Comparison of ENCODE assay signal across 18 cellular contexts in genomic region chr7:36107926-36108631, GRCh38.
"Had no signal": no experiment of that assay in that cellular context is flagged by ENCODE, and none has a peak within 500 bp of the region (broad histone marks: within the 10 kb centered on the region; RNA-seq: fewer than 3 reads in every experiment).

No MANE protein-coding gene starts in this region.

- H3K27ac ChIP-seq: ascending aorta, neutrophil, thyroid gland, upper lobe of left lung, vagina had no signal

- H3K4me1 ChIP-seq: ascending aorta, thyroid gland, upper lobe of left lung, vagina had no signal

- H3K4me3 ChIP-seq: ascending aorta, lung, stomach, thyroid gland, upper lobe of left lung, vagina had no signal

- H3K36me3 ChIP-seq: ascending aorta, neutrophil, stomach, thyroid gland, upper lobe of left lung, vagina had no signal

- H3K9me3 ChIP-seq: ascending aorta, neutrophil, stomach, thyroid gland, vagina had no signal

- DNase-seq: activated CD4-positive, alpha-beta T cell treated with anti-CD3 and anti-CD28 coated beads for 36 hours; activated CD4-positive, CD25-positive, alpha-beta regulatory T cell; activated CD8-positive, alpha-beta memory T cell treated with anti-CD3 and anti-CD28 coated beads, Interleukin-2, amount 10 ng/mL, durations not matched to agents 7 days and 5 days; activated CD8-positive, alpha-beta T cell treated with anti-CD3 and anti-CD28 coated beads, Interleukin-2, amount 10 ng/mL, durations not matched to agents 7 days and 5 days; activated naive CD4-positive, alpha-beta T cell; activated T-cell treated with anti-CD3 and anti-CD28 coated beads, Interleukin-2, amount 50 U/mL, for 72 hours; hypothalamus; stimulated activated CD4-positive, alpha-beta T cell treated with anti-CD3 and anti-CD28 coated beads, Interleukin-15, amount 100 ng/mL, for 24 hours; stimulated activated CD4-positive, alpha-beta T cell treated with anti-CD3 and anti-CD28 coated beads, Interleukin-2, amount 100 ng/mL, for 24 hours; stimulated activated naive B cell treated with anti-CD40 and anti-IgM and Interleukin-4, amounts not matched to agents 10 μg/mL and 1 μg/mL and 100 μg/mL, for 72 hours; stomach; thyroid gland; upper lobe of left lung had no signal

- ATAC-seq: activated CD4-positive, alpha-beta T cell treated with anti-CD3 and anti-CD28 coated beads for 36 hours; activated CD8-positive, alpha-beta memory T cell treated with anti-CD3 and anti-CD28 coated beads, Interleukin-2, amount 10 ng/mL, durations not matched to agents 7 days and 5 days; activated CD8-positive, alpha-beta T cell treated with anti-CD3 and anti-CD28 coated beads, Interleukin-2, amount 10 ng/mL, durations not matched to agents 7 days and 5 days; activated naive CD4-positive, alpha-beta T cell treated with anti-CD3 and anti-CD28 coated beads, Interleukin-2, amount 50 U/mL, for 72 hours; activated T-cell treated with anti-CD3 and anti-CD28 coated beads, Interleukin-2, amount 50 U/mL, for 72 hours; stimulated activated naive B cell treated with anti-CD40 and anti-IgM and Interleukin-4, amounts not matched to agents 10 μg/mL and 1 μg/mL and 100 μg/mL, for 72 hours had no signal

- H3K27me3 ChIP-seq: ascending aorta, neutrophil, stomach, thyroid gland, upper lobe of left lung, vagina had no signal
